12 cellular contexts compared by ENCODE assay signal in the genomic region with DNA sequence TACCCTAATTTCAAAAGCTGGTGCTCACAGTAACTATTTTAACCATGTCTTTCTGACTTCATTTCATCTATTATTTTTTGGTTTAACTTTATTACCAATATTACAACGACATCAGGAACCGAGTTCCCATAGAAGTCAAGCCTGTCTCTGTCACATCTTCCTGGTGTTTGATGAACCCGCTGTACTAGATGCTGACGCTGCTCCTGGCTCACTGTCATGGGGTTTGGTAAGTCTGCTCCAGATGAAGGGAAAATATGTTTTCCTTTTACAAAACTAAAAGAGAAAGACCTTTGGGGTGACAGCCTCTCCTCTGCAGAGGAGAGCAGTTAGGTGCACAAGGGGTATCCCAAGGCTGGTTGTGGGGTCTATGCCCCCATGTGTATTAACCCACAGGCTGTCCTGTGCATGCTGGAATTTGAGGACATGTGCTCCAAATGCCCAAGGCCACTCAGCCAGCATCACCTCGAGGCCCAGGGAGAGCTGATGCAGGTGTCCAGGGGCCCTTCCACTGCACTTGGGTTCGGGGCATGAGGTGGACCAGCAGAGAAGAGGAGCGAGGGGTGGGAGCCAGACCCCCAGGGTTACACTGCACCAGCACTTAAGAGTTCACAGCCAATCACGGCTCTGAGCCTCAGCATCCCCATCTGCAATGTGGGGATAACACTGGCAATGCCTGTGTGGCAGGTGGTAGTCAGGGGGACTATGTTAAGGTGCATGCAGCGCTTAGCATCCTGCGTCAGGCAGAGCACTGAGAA.
"Had no signal": no experiment of that assay in that cellular context is flagged by ENCODE, and none has a peak within 500 bp of the region (broad histone marks: within the 10 kb centered on the region; RNA-seq: fewer than 3 reads in every experiment).

No MANE protein-coding gene starts in this region.

- H3K9me3 Mint-ChIP-seq: activated CD4-positive, alpha-beta memory T cell treated with anti-CD3 and anti-CD28 coated beads for 36 hours; activated T-cell treated with anti-CD3 and anti-CD28 coated beads, Interleukin-2, amount 50 U/mL, for 72 hours; natural killer cell treated with Interleukin-12 subunit alpha and Interleukin-12 subunit beta and Interleukin-15 and Interleukin-18, amount 100 ng/mL, for 72 hours; stimulated activated naive CD8-positive, alpha-beta T cell treated with anti-CD3 and anti-CD28 coated beads, Interleukin-15, Interleukin-2, amounts not matched to agents 100 ng/mL and 50 ng/mL, for 24 hours had no signal

- H3K27me3 Mint-ChIP-seq: activated CD4-positive, alpha-beta memory T cell treated with anti-CD3 and anti-CD28 coated beads for 36 hours; natural killer cell treated with Interleukin-12 subunit alpha and Interleukin-12 subunit beta and Interleukin-15 and Interleukin-18, amount 100 ng/mL, for 72 hours; stimulated activated naive CD8-positive, alpha-beta T cell treated with anti-CD3 and anti-CD28 coated beads, Interleukin-15, Interleukin-2, amounts not matched to agents 100 ng/mL and 50 ng/mL, for 24 hours had no signal

- H3K27ac ChIP-seq: sigmoid colon, vagina had no signal

- H3K9me3 ChIP-seq: sigmoid colon, vagina had no signal

- H3K4me3 ChIP-seq: mucosa of descending colon, sigmoid colon, vagina had no signal

- ATAC-seq: activated T-cell treated with anti-CD3 and anti-CD28 coated beads, Interleukin-2, amount 50 U/mL, for 72 hours; mucosa of descending colon; natural killer cell treated with Interleukin-12 subunit alpha and Interleukin-12 subunit beta and Interleukin-15 and Interleukin-18, amount 100 ng/mL, for 72 hours had no signal

- H3K27ac Mint-ChIP-seq: activated CD4-positive, alpha-beta memory T cell treated with anti-CD3 and anti-CD28 coated beads for 36 hours; activated T-cell treated with anti-CD3 and anti-CD28 coated beads, Interleukin-2, amount 50 U/mL, for 72 hours had no signal

- H3K36me3 ChIP-seq: sigmoid colon, vagina had no signal

- DNase-seq: activated CD4-positive, alpha-beta memory T cell treated with anti-CD3 and anti-CD28 coated beads for 36 hours; activated CD4-positive, alpha-beta T cell treated with anti-CD3 and anti-CD28 coated beads for 1 hour; activated naive CD4-positive, alpha-beta T cell treated with Interleukin-2 at 50 U/mL for 16 hours; activated T-cell treated with anti-CD3 and anti-CD28 coated beads, Interleukin-2, amount 50 U/mL, for 72 hours; head of caudate nucleus; mucosa of descending colon; occipital lobe; sigmoid colon; stimulated activated CD4-positive, alpha-beta T cell treated with anti-CD3 and anti-CD28 coated beads, Interleukin-2, amount 100 ng/mL, for 24 hours had no signal

- H3K4me3 Mint-ChIP-seq: activated CD4-positive, alpha-beta memory T cell treated with anti-CD3 and anti-CD28 coated beads for 36 hours had no signal

- H3K36me3 Mint-ChIP-seq: activated CD4-positive, alpha-beta memory T cell treated with anti-CD3 and anti-CD28 coated beads for 36 hours; natural killer cell treated with Interleukin-12 subunit alpha and Interleukin-12 subunit beta and Interleukin-15 and Interleukin-18, amount 100 ng/mL, for 72 hours had no signal

- H3K27me3 ChIP-seq: sigmoid colon, vagina had no signal
